Comparison of ENCODE assay signal across 8 cellular contexts in the genomic region with DNA sequence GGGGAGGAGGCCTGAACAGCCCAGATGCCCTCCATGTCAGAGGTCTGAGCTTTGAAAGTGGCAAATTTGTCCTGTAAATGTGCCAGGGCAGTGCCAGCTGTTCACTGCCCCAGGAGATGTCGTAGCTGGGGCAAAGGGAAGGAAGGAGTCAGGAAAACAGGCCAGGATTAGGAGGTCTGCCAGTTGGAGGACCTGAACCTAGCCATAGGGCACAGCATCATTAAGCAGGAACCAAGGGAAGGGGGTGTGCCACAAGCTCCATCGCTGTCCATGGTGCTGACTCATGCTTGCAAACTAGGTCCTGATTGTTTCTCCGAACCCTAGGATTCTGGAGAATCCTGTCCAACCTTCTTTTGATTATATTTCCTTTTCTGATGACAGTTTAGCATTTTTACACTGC.
DNase-seq lines count a peak whose midpoint lies in the region; TF ChIP-seq lines count a peak whose summit lies in the region.

No MANE protein-coding gene starts in this region.

- no peak overlapping the region for H2BK15ac ChIP-seq in neuronal stem cell (ENCODE audit: low read length)

- no peak overlapping the region for H2BK120ac ChIP-seq in neuronal stem cell (ENCODE audit: low read depth, low read length)

- no peak overlapping the region for H3K4ac ChIP-seq in neuronal stem cell (ENCODE audit: low read length)

- no peak overlapping the region for H2BK12ac ChIP-seq in neuronal stem cell (ENCODE audit: low read length)

- no peak overlapping the region for H4K8ac ChIP-seq in neuronal stem cell (ENCODE audit: low read depth, low read length)

- DNase-seq in DMS53 (lab: John Stamatoyannopoulos, UW) (peak; percentile 15), DMS53 treated with DMSO at 0.1 percent for 48 hours (lab: John Stamatoyannopoulos, UW; ENCODE audit: unreplicated experiment) (no peak), NCI-H69 (lab: John Stamatoyannopoulos, UW) (peak; percentile 82), cerebellum (ENCODE audit: low spot score) (peak; percentile 17), neuronal stem cell (ENCODE audit: low spot score) (peak; percentile 86), spleen (no peak), NCI-H748 (lab: John Stamatoyannopoulos, UW; ENCODE audit: unreplicated experiment) (no peak), GM19238 (ENCODE audit: insufficient read length, low spot score) (no peak)

- H3K27me3 ChIP-seq in neuronal stem cell (ENCODE audit: control insufficient read depth in 3 of 3, insufficient read depth in 3 of 3, low read depth in 1 of 3, low read length in 3 of 3) (peaks cover 0 to 2% (median 0%) of the 10 kb centered on the region in 3 experiments), spleen (replicated peaks in 1 of 7) (peaks cover 0 to 51% (median 0%) of the 10 kb centered on the region in 7 donors)

- TF ChIP-seq POLR2A in spleen (IDR thresholded peaks at IDR 0.05) = no peak

- H3K4me1 ChIP-seq in neuronal stem cell (ENCODE audit: control insufficient read depth in 2 of 2, insufficient read depth in 1 of 2, low read depth in 1 of 2, low read length in 2 of 2) (peaks cover 0 to 7% of the 10 kb centered on the region in 2 donors), spleen (no peaks in the 10 kb centered on the region)

- no peaks in the 10 kb centered on the region for H3K79me1 ChIP-seq in neuronal stem cell (ENCODE audit: low read depth, low read length)

- no peak overlapping the region for H3K23ac ChIP-seq in neuronal stem cell (ENCODE audit: low read depth, low read length, poor library complexity)

- H3K9ac ChIP-seq in neuronal stem cell (ENCODE audit: low read depth, low read length, poor library complexity) = no peak overlapping the region

- no CpG with 5 or more reads among the region's 3 CpGs for WGBS in neuronal stem cell (ENCODE audit: extremely low coverage in 2 of 2, insufficient read length in 2 of 2, insufficient replicate concordance in 1 of 2), 2 donors
- WGBS in spleen, 5 donors = 18 to 28% (median 24%) methylated on average over 3 of the region's 3 CpGs

- no peak overlapping the region for H3K18ac ChIP-seq in neuronal stem cell (ENCODE audit: low read length)

- H3K4me3 ChIP-seq in neuronal stem cell (ENCODE audit: low read length in 2 of 2) = no peak overlapping the region
- H3K4me3 ChIP-seq in spleen = no peak overlapping the region

- no peaks in the 10 kb centered on the region for H3K36me3 ChIP-seq in neuronal stem cell (replicated peaks in 1 of 2; ENCODE audit: control insufficient read depth in 2 of 2, insufficient read depth in 2 of 2, low read length in 2 of 2)
- no peaks in the 10 kb centered on the region for H3K36me3 ChIP-seq in spleen

- H2AFZ ChIP-seq in neuronal stem cell (ENCODE audit: low read length) = no peak overlapping the region

- intact Hi-C loops in spleen (cut with DNase I; ENCODE audit: low total_unique reads) = no loop called here

- no peak overlapping the region for H2BK5ac ChIP-seq in neuronal stem cell (ENCODE audit: low read length)

- H3K27ac ChIP-seq in neuronal stem cell (replicated peaks; ENCODE audit: low read length) (no peak overlapping the region), spleen (no peak overlapping the region)

- H2AK5ac ChIP-seq in neuronal stem cell (ENCODE audit: low read depth, low read length) = no peak overlapping the region

- no peak overlapping the region for H3K4me2 ChIP-seq in neuronal stem cell (ENCODE audit: insufficient read depth, low read length, poor library complexity, severe bottlenecking)

- no peak for TF ChIP-seq CTCF in spleen (IDR thresholded peaks at IDR 0.05 in 8 of 11, conservative IDR thresholded peaks at IDR 0.05 in 3 of 11)

- H4K91ac ChIP-seq in neuronal stem cell (ENCODE audit: low read depth, low read length, poor library complexity) = no peak overlapping the region

- no peak overlapping the region for H3K14ac ChIP-seq in neuronal stem cell (ENCODE audit: low read length)

- H3K9me3 ChIP-seq in neuronal stem cell (replicated peaks in 1 of 2; ENCODE audit: control insufficient read depth in 2 of 2, insufficient read depth in 1 of 2, low read depth in 1 of 2, low read length in 2 of 2) (no peaks in the 10 kb centered on the region), spleen (no peaks in the 10 kb centered on the region)

Comparison
In these comparisons a context has a peak if more than half of its experiments do, and no peak if none do; other contexts are left out.
1. DNase-seq: peak in DMS53 (single experiment), NCI-H69 (single experiment), cerebellum (single experiment) and neuronal stem cell (single experiment); none in DMS53 treated with DMSO at 0.1 percent for 48 hours (single experiment), spleen (single experiment), NCI-H748 (single experiment) and GM19238 (single experiment).